17 cellular contexts compared by ENCODE assay signal in genomic region chr9:72041369-72041768, GRCh38. TPM values are rescaled to one million over a fixed set of nuclear protein-coding genes. Genes with fewer than 3 reads are reported as not detected.
DNase-seq lines count a peak whose midpoint lies in the region; ATAC-seq and TF ChIP-seq lines count a peak whose summit lies in the region.
"Had no signal": no experiment of that assay in that cellular context is flagged by ENCODE, and none has a peak within 500 bp of the region (broad histone marks: within the 10 kb centered on the region; RNA-seq: fewer than 3 reads in every experiment).

No MANE protein-coding gene starts in this region.

- TF ChIP-seq CTCF in breast epithelium (IDR thresholded peaks at IDR 0.05) (no peak), nephron (IDR thresholded peaks at IDR 0.05; ENCODE audit: unreplicated experiment in 3 of 3) (no peak)

- peaks cover 11% of the 10 kb centered on the region for H3K4me1 Mint-ChIP-seq in nephron

- no peaks in the 10 kb centered on the region for H3K36me3 Mint-ChIP-seq in nephron (ENCODE audit: low read depth)
- H3K36me3 Mint-ChIP-seq: CD8-positive, alpha-beta T cell had no signal

- peaks cover 11% of the 10 kb centered on the region for H3K27me3 Mint-ChIP-seq in nephron (ENCODE audit: low read depth)

- peaks cover 44% of the 10 kb centered on the region for H3K4me1 ChIP-seq in BLaER1
- H3K4me1 ChIP-seq in breast epithelium: no peaks in the 10 kb centered on the region
- H3K4me1 ChIP-seq: A549 had no signal

- H3K4me2 ChIP-seq in BLaER1: no peak overlapping the region
- H3K4me2 ChIP-seq: A549 had no signal

- H3K36me3 ChIP-seq in BLaER1: no peaks in the 10 kb centered on the region
- H3K36me3 ChIP-seq in breast epithelium: no peaks in the 10 kb centered on the region

- H3K9me3 ChIP-seq in BLaER1 (no peaks in the 10 kb centered on the region), breast epithelium (no peaks in the 10 kb centered on the region)
- H3K9me3 ChIP-seq: A549 had no signal

- no peak overlapping the region for H3K9ac ChIP-seq in BLaER1

- no peak for TF ChIP-seq POLR2A in breast epithelium (IDR thresholded peaks at IDR 0.05)

- peak; percentile 79 for DNase-seq in NCI-H460 (ENCODE audit: extremely low read depth, low read depth)
- no peak for DNase-seq in breast epithelium (ENCODE audit: low spot score in 2 of 2)
- DNase-seq in activated naive CD4-positive, alpha-beta T cell treated with anti-CD3 and anti-CD28 coated beads, Interleukin-2, amount 50 U/mL, for 16 hours: no peak
- DNase-seq in AG08395 (ENCODE audit: low spot score): no peak
- no peak for DNase-seq in KBM-7
- DNase-seq: CD8-positive, alpha-beta T cell; GOT3; Kasumi-1; MV-4-11; NCI-H1436; NCI-H345; SHP77 had no signal

- no peak for ATAC-seq in HG03342 (IDR thresholded peaks at IDR 0.05; ENCODE audit: unreplicated experiment)
- ATAC-seq: A549; CD8-positive, alpha-beta T cell; Panc1 had no signal

- H3K9me3 Mint-ChIP-seq in nephron: no peaks in the 10 kb centered on the region
- H3K9me3 Mint-ChIP-seq: CD8-positive, alpha-beta T cell had no signal

- in situ Hi-C loops in KBM-7 (cut with MboI; ENCODE audit: low pct_unique_long_range_greater_than_20kb, low sequenced_read_pairs): loop anchor here (25.0 kb wide), 1 partner anchor 246 kb away; no protein-coding TSS in a partner anchor

- H3K4me3 ChIP-seq in BLaER1: no peak overlapping the region
- H3K4me3 ChIP-seq in breast epithelium: no peak overlapping the region
- H3K4me3 ChIP-seq: A549 had no signal

- H3K27ac Mint-ChIP-seq in nephron: peak overlapping the region; percentile 10 to 30 (median 28)
- H3K27ac Mint-ChIP-seq: CD8-positive, alpha-beta T cell had no signal

- no peaks in the 10 kb centered on the region for H4K20me1 ChIP-seq in BLaER1

- intact Hi-C loops in breast epithelium (cut with DNase I; ENCODE audit: low total_unique reads): no loop called here

- H3K27ac ChIP-seq in BLaER1: peak overlapping the region; percentile 16; the same call in 1 of the 2 replicates
- peak overlapping the region; percentile 22 to 54 for H3K27ac ChIP-seq in breast epithelium
- H3K27ac ChIP-seq: A549 had no signal

- no peak overlapping the region for H3K4me3 Mint-ChIP-seq in nephron
- H3K4me3 Mint-ChIP-seq: CD8-positive, alpha-beta T cell had no signal

- no peaks in the 10 kb centered on the region for H3K27me3 ChIP-seq in BLaER1
- H3K27me3 ChIP-seq in breast epithelium: no peaks in the 10 kb centered on the region

RNA-seq across cellular contexts. Expression of gene C9orf57, which starts 19.0 kb away (rescaled TPM):
- not detected in 2 replicates for total RNA-seq in NCI-H460 (2014; rRNA removed; shearing (Covaris generic))
- not detected in 2 replicates for polyA plus RNA-seq in NCI-H460 (2014; cell fraction: nucleus; rRNA removed)
- total RNA-seq in breast epithelium: not detected
- total RNA-seq: CD8-positive, alpha-beta T cell had no signal
- polyA plus RNA-seq: A549 had no signal
